ENCODE assay signal across 15 cellular contexts in genomic region chr9:95015569-95015968, GRCh38.
"Had no signal": no experiment of that assay in that cellular context is flagged by ENCODE, and none has a peak within 500 bp of the region (broad histone marks: within the 10 kb centered on the region; RNA-seq: fewer than 3 reads in every experiment).

No MANE protein-coding gene starts in this region.

- H3K27ac ChIP-seq: lower lobe of right lung had no signal

- H3K9me3 ChIP-seq: lower lobe of right lung had no signal

- ATAC-seq: activated T-cell treated with anti-CD3 and anti-CD28 coated beads, Interleukin-2, amount 50 U/mL, for 72 hours; lower lobe of right lung; T-cell had no signal

- H3K4me3 ChIP-seq: lower lobe of right lung had no signal

- FAIRE-seq: bronchial epithelial cell had no signal

- DNase-seq: activated CD4-positive, alpha-beta T cell treated with anti-CD3 and anti-CD28 coated beads, Interleukin-2, amount 10 ng/mL, durations not matched to agents 7 days and 5 days; activated CD8-positive, alpha-beta memory T cell treated with anti-CD3 and anti-CD28 coated beads, Interleukin-2, amount 50 U/mL, for 48 hours; activated naive CD8-positive, alpha-beta T cell treated with anti-CD3 and anti-CD28 coated beads, Interleukin-2, amount 10 ng/mL, durations not matched to agents 7 days and 5 days; activated T-cell treated with anti-CD3 and anti-CD28 coated beads, Interleukin-2, amount 50 U/mL, for 72 hours; glutamatergic neuron; kidney glomerular epithelial cell; lower lobe of right lung; nephron progenitor cell; occipital lobe; stimulated activated CD4-positive, alpha-beta T cell treated with anti-CD3 and anti-CD28 coated beads, Interleukin-2, amount 100 ng/mL, for 48 hours; stimulated activated naive CD4-positive, alpha-beta T cell; substantia nigra; T-cell; T-helper 9 cell had no signal
